Comparison of ENCODE assay signal across 8 cellular contexts in the genomic region with DNA sequence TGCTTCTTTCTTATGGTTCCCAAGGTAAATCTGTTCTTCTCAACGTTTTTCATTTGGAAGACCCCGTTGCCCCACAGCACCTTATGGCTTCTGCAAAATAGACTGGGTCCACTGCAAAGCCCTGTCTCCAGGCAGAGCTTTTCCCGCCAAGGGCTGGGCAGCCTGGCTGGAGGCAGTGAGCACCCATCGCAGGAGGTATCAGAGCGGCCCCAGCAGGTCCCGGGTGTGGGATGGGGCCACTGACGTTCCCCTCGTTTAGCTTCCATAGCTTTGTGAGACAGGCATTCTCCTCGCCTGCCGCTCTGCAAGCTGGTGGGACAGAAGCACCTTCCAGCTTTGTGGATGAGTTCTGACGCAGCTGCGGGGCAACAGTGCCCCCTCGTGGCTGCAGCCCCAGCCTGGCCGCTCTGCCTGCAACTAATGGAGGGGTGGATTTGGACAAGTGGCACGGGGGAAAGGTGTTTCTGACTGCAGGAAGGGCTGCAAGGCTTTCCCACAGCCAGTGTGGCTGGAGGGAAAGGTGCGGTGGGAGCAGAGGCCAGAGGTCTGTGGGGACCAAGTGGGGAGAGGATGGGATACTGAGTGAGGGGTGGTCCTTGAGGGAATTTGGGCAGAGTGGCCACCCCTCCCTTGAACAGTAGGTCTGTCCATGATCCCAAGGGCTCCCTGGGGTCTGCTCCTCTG.
A peak's percentile ranks its signal among the peaks of the same experiment; 100 is the strongest.
DNase-seq lines count a peak whose midpoint lies in the region; ATAC-seq and TF ChIP-seq lines count a peak whose summit lies in the region.

No MANE protein-coding gene starts in this region.

- ATAC-seq in DND-41 (ENCODE audit: insufficient read depth, low read depth) (peak; percentile 81), HG02610 (IDR thresholded peaks at IDR 0.05; ENCODE audit: unreplicated experiment) (peak; percentile 56), lower lobe of right lung (peak; percentile 75 to 83), GM18517 (IDR thresholded peaks at IDR 0.05; ENCODE audit: unreplicated experiment) (no peak)

- H3K36me3 Mint-ChIP-seq in activated CD4-positive, alpha-beta memory T cell treated with anti-CD3 and anti-CD28 coated beads for 36 hours = no peaks in the 10 kb centered on the region

- peaks cover 9% of the 10 kb centered on the region for H3K27me3 ChIP-seq in DND-41 (ENCODE audit: insufficient read depth, low read length, poor library complexity)
- peaks cover 4% of the 10 kb centered on the region for H3K27me3 ChIP-seq in ectodermal cell (ENCODE audit: control insufficient read depth, insufficient read depth, low read length, poor library complexity, severe bottlenecking)
- peaks cover 10% of the 10 kb centered on the region for H3K27me3 ChIP-seq in lower lobe of right lung (ENCODE audit: low read depth)

- DNase-seq in DND-41 (peak; percentile 85), NCI-H526 treated with DMSO at 0.1 percent for 48 hours (lab: John Stamatoyannopoulos, UW) (peak; percentile 61), lower lobe of right lung (peak; percentile 79)
- peak; percentile 84 for DNase-seq in activated CD4-positive, alpha-beta memory T cell treated with anti-CD3 and anti-CD28 coated beads for 36 hours
- DNase-seq in stimulated activated CD8-positive, alpha-beta memory T cell treated with anti-CD3 and anti-CD28 coated beads, Interleukin-12 subunit alpha, Interleukin-12 subunit beta, amount 100 ng/mL, for 4 hours (ENCODE audit: low read depth) = peak; percentile 54

- POLR2A ChIA-PET in activated CD4-positive, alpha-beta memory T cell treated with anti-CD3 and anti-CD28 coated beads for 36 hours (lab: Charles Lee) = no interaction called here

- H2AFZ ChIP-seq in DND-41 (ENCODE audit: low read depth, low read length) = no peak overlapping the region

- H3K27ac ChIP-seq in DND-41 (ENCODE audit: low read length) = no peak overlapping the region
- peak overlapping the region; percentile 85 for H3K27ac ChIP-seq in ectodermal cell (ENCODE audit: insufficient read depth, low read depth, low read length, poor library complexity, severe bottlenecking)
- no peak overlapping the region for H3K27ac ChIP-seq in lower lobe of right lung

- H3K4me1 ChIP-seq in DND-41 (ENCODE audit: insufficient read depth, low read length) = peaks cover 9% of the 10 kb centered on the region
- peaks cover 9% of the 10 kb centered on the region for H3K4me1 ChIP-seq in ectodermal cell (ENCODE audit: control insufficient read depth, insufficient read depth, low read length)
- peaks cover 16% of the 10 kb centered on the region for H3K4me1 ChIP-seq in lower lobe of right lung

- H3K36me3 ChIP-seq in DND-41 (ENCODE audit: insufficient read depth, low read length) (no peaks in the 10 kb centered on the region), ectodermal cell (ENCODE audit: control insufficient read depth, insufficient read depth, low read length) (no peaks in the 10 kb centered on the region), lower lobe of right lung (no peaks in the 10 kb centered on the region)

- no peaks in the 10 kb centered on the region for H3K9me3 Mint-ChIP-seq in activated CD4-positive, alpha-beta memory T cell treated with anti-CD3 and anti-CD28 coated beads for 36 hours

- no peak overlapping the region for H3K4me3 ChIP-seq in DND-41 (ENCODE audit: low read depth in 1 of 2, low read length in 2 of 2)
- no peak overlapping the region for H3K4me3 ChIP-seq in ectodermal cell (ENCODE audit: insufficient read depth, low read depth, low read length)
- no peak overlapping the region for H3K4me3 ChIP-seq in lower lobe of right lung

- H3K4me2 ChIP-seq in DND-41 (ENCODE audit: insufficient read depth, low read length) = no peak overlapping the region

- TF ChIP-seq CTCF in DND-41 (IDR thresholded peaks at IDR 0.05; ENCODE audit: borderline replicate concordance, extremely low read depth, low read length, poor library complexity, severe bottlenecking) (peak; percentile 100), lower lobe of right lung (IDR thresholded peaks at IDR 0.05) (peak; percentile 97)

- 12 to 13% methylated on average over 16 of the region's 16 CpGs for WGBS in ectodermal cell, 2 experiments

- H3K27me3 Mint-ChIP-seq in activated CD4-positive, alpha-beta memory T cell treated with anti-CD3 and anti-CD28 coated beads for 36 hours = peaks cover 8% of the 10 kb centered on the region

- H3K79me2 ChIP-seq in DND-41 (ENCODE audit: insufficient read depth, low read length) = no peaks in the 10 kb centered on the region

- CTCF ChIA-PET in activated CD4-positive, alpha-beta memory T cell treated with anti-CD3 and anti-CD28 coated beads for 36 hours (lab: Charles Lee) = interaction anchor here (0.7 to 17.5 kb wide), 45 partner anchors 9 to 633 kb away, joined by 3 to 567 read pairs (median 5); a partner anchor contains a TSS

- no peaks in the 10 kb centered on the region for H3K9me3 ChIP-seq in DND-41 (ENCODE audit: insufficient read depth, low read length, severe bottlenecking)
- H3K9me3 ChIP-seq in ectodermal cell (ENCODE audit: control insufficient read depth, low read length) = no peaks in the 10 kb centered on the region
- no peaks in the 10 kb centered on the region for H3K9me3 ChIP-seq in lower lobe of right lung

- H3K9ac ChIP-seq in DND-41 (ENCODE audit: low read depth, low read length) = no peak overlapping the region

- H3K4me3 Mint-ChIP-seq in activated CD4-positive, alpha-beta memory T cell treated with anti-CD3 and anti-CD28 coated beads for 36 hours = peak overlapping the region; percentile 18

- 0 out of 2 replicates have a peak, but pooled peaks cover 2% of the 10 kb centered on the region for H4K20me1 ChIP-seq in DND-41 (ENCODE audit: insufficient read depth, low read length)

- peaks cover 21% of the 10 kb centered on the region for H3K4me1 Mint-ChIP-seq in activated CD4-positive, alpha-beta memory T cell treated with anti-CD3 and anti-CD28 coated beads for 36 hours (ENCODE audit: low read depth)

- intact Hi-C loops in activated CD4-positive, alpha-beta memory T cell treated with anti-CD3 and anti-CD28 coated beads for 36 hours (cut with micrococcal nuclease) = loop anchor here (1.0 to 2.0 kb wide), 2 partner anchors 152 to 555 kb away; no protein-coding TSS in a partner anchor
- intact Hi-C loops in lower lobe of right lung (cut with DNase I) = loop anchor here (5.0 kb wide), 1 partner anchor 151 kb away; no protein-coding TSS in a partner anchor

- peak overlapping the region; percentile 14 for H3K27ac Mint-ChIP-seq in activated CD4-positive, alpha-beta memory T cell treated with anti-CD3 and anti-CD28 coated beads for 36 hours
